8 cellular contexts compared by ENCODE assay signal in genomic region chr10:49115015-49115795, GRCh38. TPM values are rescaled to one million over a fixed set of nuclear protein-coding genes. Genes with fewer than 3 reads are reported as not detected.
DNase-seq lines count a peak whose midpoint lies in the region; ATAC-seq, FAIRE-seq and TF ChIP-seq lines count a peak whose summit lies in the region.

A gene with protein sequence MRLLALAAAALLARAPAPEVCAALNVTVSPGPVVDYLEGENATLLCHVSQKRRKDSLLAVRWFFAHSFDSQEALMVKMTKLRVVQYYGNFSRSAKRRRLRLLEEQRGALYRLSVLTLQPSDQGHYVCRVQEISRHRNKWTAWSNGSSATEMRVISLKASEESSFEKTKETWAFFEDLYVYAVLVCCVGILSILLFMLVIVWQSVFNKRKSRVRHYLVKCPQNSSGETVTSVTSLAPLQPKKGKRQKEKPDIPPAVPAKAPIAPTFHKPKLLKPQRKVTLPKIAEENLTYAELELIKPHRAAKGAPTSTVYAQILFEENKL (minus strand): TSS chr10:49115522. CDS start chr10:49115485, 37 bp downstream.

- FAIRE-seq in pancreas (lab: Jason Lieb, UNC) = no peak

- peak within 1 kb of the TSS; percentile 37 to 94 (median 71) for H3K4me3 ChIP-seq in heart left ventricle
- H3K4me3 ChIP-seq in pancreas = peak within 1 kb of the TSS in 3 of 4 donors; percentile 10 to 42 (median 37)

- H3K27me3 ChIP-seq in heart left ventricle = peaks cover 0 to 6% (median 0%) of the 10 kb centered on the region in 9 donors
- H3K27me3 ChIP-seq in pancreas = no peaks in the 10 kb centered on the region

- intact Hi-C loops in activated CD4-positive, alpha-beta T cell treated with anti-CD3 and anti-CD28 coated beads for 36 hours (cut with DNase I, micrococcal nuclease) = loop anchor here in 1 of 2 experiments (5.0 to 10.0 kb wide), 2 partner anchors 133 to 560 kb away; no protein-coding TSS in a partner anchor
- intact Hi-C loops in activated T-helper 2 cell treated with anti-CD3 and anti-CD28 coated beads, Interferon-gamma antibody, Interleukin-2, Interleukin-4, amounts not matched to agents 10 μg/mL and 5 μg/mL and 100 μg/mL, durations not matched to agents 14 hours and 24 hours and 36 hours (cut with micrococcal nuclease) = loop anchor here (5.0 kb wide), 1 partner anchor 38 kb away; no protein-coding TSS in a partner anchor
- intact Hi-C loops in heart left ventricle (cut with DNase I) (loop anchor here in 5 of 10 donors (5.0 to 10.0 kb wide), 6 partner anchors 33 to 133 kb away; no protein-coding TSS in a partner anchor), pancreas (cut with DNase I) (no loop called here)

- CTCF ChIA-PET in activated CD4-positive, alpha-beta T cell treated with anti-CD3 and anti-CD28 coated beads for 36 hours (lab: Charles Lee) = no interaction called here

- POLR2A ChIA-PET in activated CD4-positive, alpha-beta T cell treated with anti-CD3 and anti-CD28 coated beads for 36 hours (lab: Charles Lee) = no interaction called here

- peak within 1 kb of the TSS; percentile 27 to 92 (median 83) for H3K27ac ChIP-seq in heart left ventricle
- H3K27ac ChIP-seq in pancreas = no peak within 1 kb of the TSS

- H3K4me1 ChIP-seq in heart left ventricle = peaks cover 0 to 62% (median 28%) of the 10 kb centered on the region in 12 donors
- no peaks in the 10 kb centered on the region for H3K4me1 ChIP-seq in pancreas

- TF ChIP-seq CTCF in heart left ventricle (IDR thresholded peaks at IDR 0.05) = peak in 5 of 12 donors; percentile 11 to 43 (median 16)
- no peak for TF ChIP-seq CTCF in pancreas (IDR thresholded peaks at IDR 0.05)

- TF ChIP-seq POLR2A in heart left ventricle (IDR thresholded peaks at IDR 0.05) = peak in 1 of 2 donors; percentile 9

- 1 to 5% (median 2%) methylated on average over 14 to 95 of the region's 95 CpGs for WGBS in heart left ventricle, 4 donors
- 2 to 3% methylated on average over 72 to 95 of the region's 95 CpGs for WGBS in pancreas, 2 donors

- no peaks in the 10 kb centered on the region for H3K9me3 ChIP-seq in heart left ventricle
- no peaks in the 10 kb centered on the region for H3K9me3 ChIP-seq in pancreas

- H3K27ac Mint-ChIP-seq in activated CD4-positive, alpha-beta T cell treated with anti-CD3 and anti-CD28 coated beads for 36 hours = peak within 1 kb of the TSS; percentile 51
- no peak within 1 kb of the TSS for H3K27ac Mint-ChIP-seq in activated T-helper 2 cell treated with anti-CD3 and anti-CD28 coated beads, Interferon-gamma antibody, Interleukin-2, Interleukin-4, amounts not matched to agents 10 μg/mL and 5 μg/mL and 100 μg/mL, durations not matched to agents 14 hours and 24 hours and 36 hours

- H3K9me3 Mint-ChIP-seq in activated CD4-positive, alpha-beta T cell treated with anti-CD3 and anti-CD28 coated beads for 36 hours (ENCODE audit: low read depth) = no peaks in the 10 kb centered on the region
- H3K9me3 Mint-ChIP-seq in activated T-helper 2 cell treated with anti-CD3 and anti-CD28 coated beads, Interferon-gamma antibody, Interleukin-2, Interleukin-4, amounts not matched to agents 10 μg/mL and 5 μg/mL and 100 μg/mL, durations not matched to agents 14 hours and 24 hours and 36 hours = no peaks in the 10 kb centered on the region

- H3K4me3 Mint-ChIP-seq in activated CD4-positive, alpha-beta T cell treated with anti-CD3 and anti-CD28 coated beads for 36 hours = peak within 1 kb of the TSS; percentile 43
- peak within 1 kb of the TSS; percentile 69 for H3K4me3 Mint-ChIP-seq in activated T-helper 2 cell treated with anti-CD3 and anti-CD28 coated beads, Interferon-gamma antibody, Interleukin-2, Interleukin-4, amounts not matched to agents 10 μg/mL and 5 μg/mL and 100 μg/mL, durations not matched to agents 14 hours and 24 hours and 36 hours (ENCODE audit: low read depth)

- peaks cover 2% of the 10 kb centered on the region for H3K4me1 Mint-ChIP-seq in activated CD4-positive, alpha-beta T cell treated with anti-CD3 and anti-CD28 coated beads for 36 hours
- peaks cover 5% of the 10 kb centered on the region for H3K4me1 Mint-ChIP-seq in activated T-helper 2 cell treated with anti-CD3 and anti-CD28 coated beads, Interferon-gamma antibody, Interleukin-2, Interleukin-4, amounts not matched to agents 10 μg/mL and 5 μg/mL and 100 μg/mL, durations not matched to agents 14 hours and 24 hours and 36 hours (ENCODE audit: low read depth)

- no peaks in the 10 kb centered on the region for H3K36me3 Mint-ChIP-seq in activated CD4-positive, alpha-beta T cell treated with anti-CD3 and anti-CD28 coated beads for 36 hours (ENCODE audit: low read depth)
- H3K36me3 Mint-ChIP-seq in activated T-helper 2 cell treated with anti-CD3 and anti-CD28 coated beads, Interferon-gamma antibody, Interleukin-2, Interleukin-4, amounts not matched to agents 10 μg/mL and 5 μg/mL and 100 μg/mL, durations not matched to agents 14 hours and 24 hours and 36 hours (ENCODE audit: low read depth) = no peaks in the 10 kb centered on the region

- H3K27me3 Mint-ChIP-seq in activated CD4-positive, alpha-beta T cell treated with anti-CD3 and anti-CD28 coated beads for 36 hours = peaks cover 12% of the 10 kb centered on the region
- H3K27me3 Mint-ChIP-seq in activated T-helper 2 cell treated with anti-CD3 and anti-CD28 coated beads, Interferon-gamma antibody, Interleukin-2, Interleukin-4, amounts not matched to agents 10 μg/mL and 5 μg/mL and 100 μg/mL, durations not matched to agents 14 hours and 24 hours and 36 hours (ENCODE audit: low read depth) = peaks cover 53% of the 10 kb centered on the region

- peak; percentile 33 for DNase-seq in activated CD4-positive, alpha-beta T cell treated with anti-CD3 and anti-CD28 coated beads for 36 hours
- no peak for DNase-seq in activated CD4-positive, alpha-beta T cell treated with anti-CD3 and anti-CD28 coated beads for 1 hour
- DNase-seq in activated T-helper 2 cell treated with anti-CD3 and anti-CD28 coated beads, Interferon-gamma antibody, Interleukin-2, Interleukin-4, amounts not matched to agents 10 μg/mL and 5 μg/mL and 100 μg/mL, durations not matched to agents 14 hours and 24 hours and 36 hours (ENCODE audit: low spot score) = no peak
- DNase-seq in heart left ventricle (peak; percentile 50 to 74 (median 55)), pancreas (peak in 4 of 6 donors; percentile 15 to 72 (median 50)), NCI-H1694 (lab: John Stamatoyannopoulos, UW) (no peak)
- no peak for DNase-seq in effector CD8-positive, alpha-beta T cell (lab: John Stamatoyannopoulos, UW)
- no peak for DNase-seq in stimulated activated CD4-positive, alpha-beta T cell treated with anti-CD3 and anti-CD28 coated beads, Interleukin-1b, Interleukin-23, amount 100 ng/mL, for 48 hours

- peak; percentile 51 for ATAC-seq in activated CD4-positive, alpha-beta T cell treated with anti-CD3 and anti-CD28 coated beads for 36 hours
- ATAC-seq in heart left ventricle (peak; percentile 12 to 66 (median 42)), pancreas (peak; percentile 49 to 79 (median 74))

- H3K36me3 ChIP-seq in heart left ventricle (no peaks in the 10 kb centered on the region), pancreas (no peaks in the 10 kb centered on the region)

RNA-seq across cellular contexts. Expression of the gene that starts here (rescaled TPM):
- total RNA-seq in activated CD4-positive, alpha-beta T cell treated with anti-CD3 and anti-CD28 coated beads for 36 hours = under 1 TPM; 0.07 to 0.11 TPM
- total RNA-seq in activated T-helper 2 cell treated with anti-CD3 and anti-CD28 coated beads, Interferon-gamma antibody, Interleukin-2, Interleukin-4, amounts not matched to agents 10 μg/mL and 5 μg/mL and 100 μg/mL, durations not matched to agents 14 hours and 24 hours and 36 hours = 0.53 and 0.57 TPM in 2 replicates
- total RNA-seq in heart left ventricle = 10 to 100 TPM in 8 of 9 donors, 1 to 10 TPM in 1; 8.6 to 22.1 (median 15.8) TPM
- 1 to 10 TPM; 5.6 to 6.9 TPM for polyA plus RNA-seq in heart left ventricle
- total RNA-seq in pancreas = 1 to 10 TPM in 3 of 6 donors, under 1 TPM in 3; 0.32 to 2.4 (median 0.74) TPM
- under 1 TPM; 0.54 to 0.61 TPM for polyA plus RNA-seq in pancreas

Comparison
In these comparisons a context has a peak if more than half of its experiments do, and no peak if none do; other contexts are left out.
1. RNA of the gene that starts here (polyA plus RNA-seq): 5.6 to 6.9 TPM in heart left ventricle; 0.54 to 0.61 TPM in pancreas; every median in the first group is over 4 times any median in the second.
2. Peak in DNase-seq and ATAC-seq in activated CD4-positive, alpha-beta T cell treated with anti-CD3 and anti-CD28 coated beads for 36 hours; RNA of the gene not detected or under 1 TPM.
3. DNase-seq: peak in heart left ventricle (5 of 5) and pancreas (4 of 6); none in activated CD4-positive, alpha-beta T cell treated with anti-CD3 and anti-CD28 coated beads for 1 hour (single experiment), activated T-helper 2 cell treated with anti-CD3 and anti-CD28 coated beads, Interferon-gamma antibody, Interleukin-2, Interleukin-4, amounts not matched to agents 10 μg/mL and 5 μg/mL and 100 μg/mL, durations not matched to agents 14 hours and 24 hours and 36 hours (single experiment), NCI-H1694 (single experiment), effector CD8-positive, alpha-beta T cell (single experiment) and stimulated activated CD4-positive, alpha-beta T cell treated with anti-CD3 and anti-CD28 coated beads, Interleukin-1b, Interleukin-23, amount 100 ng/mL, for 48 hours (single experiment).
4. H3K27ac ChIP-seq: peak in heart left ventricle (12 of 12); none in pancreas (0 of 4).
5. Peak in every context shown above with its lines, with median percentiles within 50 percentile points of each other: ATAC-seq.